Comparison of ENCODE assay signal across 8 cellular contexts in genomic region chr10:28241766-28242399, GRCh38.
DNase-seq lines count a peak whose midpoint lies in the region; ATAC-seq and TF ChIP-seq lines count a peak whose summit lies in the region.

No MANE protein-coding gene starts in this region.

- TF ChIP-seq POLR2A in lower leg skin (IDR thresholded peaks at IDR 0.05) (no peak), suprapubic skin (IDR thresholded peaks at IDR 0.05) (no peak)

- H3K9me3 ChIP-seq in suprapubic skin, result no peaks in the 10 kb centered on the region

- ATAC-seq in HG03457 (IDR thresholded peaks at IDR 0.05; ENCODE audit: unreplicated experiment), result no peak

- TF ChIP-seq EP300 in suprapubic skin (IDR thresholded peaks at IDR 0.05), result no peak

- peaks cover 4% of the 10 kb centered on the region for H3K4me1 ChIP-seq in suprapubic skin

- intact Hi-C loops in lower leg skin (cut with DNase I; ENCODE audit: low total_unique reads), result no loop called here

- no peak overlapping the region for H3K27ac ChIP-seq in suprapubic skin

- no peaks in the 10 kb centered on the region for H3K36me3 ChIP-seq in suprapubic skin

- TF ChIP-seq CTCF in LNCaP clone FGC (IDR thresholded peaks at IDR 0.05; ENCODE audit: control insufficient read depth, extremely low read depth, insufficient read depth) (peak; percentile 90), lower leg skin (IDR thresholded peaks at IDR 0.05) (peak in 2 of 3 donors; percentile 74 to 86), suprapubic skin (IDR thresholded peaks at IDR 0.05) (peak; percentile 82 to 84)

- H3K4me3 ChIP-seq in LNCaP clone FGC (ENCODE audit: low read depth, low read length) (no peak overlapping the region), lower leg skin (ENCODE audit: low read depth, poor library complexity, severe bottlenecking) (no peak overlapping the region), suprapubic skin (no peak overlapping the region)

- DNase-seq in COLO668 (lab: John Stamatoyannopoulos, UW; ENCODE audit: unreplicated experiment) (peak; percentile 30), GM19240 (ENCODE audit: insufficient read length, low spot score) (peak; percentile 14), LNCaP clone FGC (ENCODE audit: low read depth) (peak; percentile 37), SW480 (ENCODE audit: low spot score) (peak; percentile 53), dedifferentiated amniotic fluid mesenchymal stem cell (ENCODE audit: extremely low spot score) (peak; percentile 81), lower leg skin (ENCODE audit: low spot score in 2 of 2) (no peak), suprapubic skin (ENCODE audit: low spot score in 2 of 2) (no peak)

- no peaks in the 10 kb centered on the region for H3K27me3 ChIP-seq in suprapubic skin

- 8 to 14% methylated on average over 3 of the region's 3 CpGs for WGBS in lower leg skin, 2 donors
- 15% methylated on average over 3 of the region's 3 CpGs for WGBS in suprapubic skin

Comparison
In these comparisons a context has a peak if more than half of its experiments do, and no peak if none do; other contexts are left out.
1. DNase-seq: peak in COLO668 (single experiment), GM19240 (single experiment), LNCaP clone FGC (single experiment), SW480 (single experiment) and dedifferentiated amniotic fluid mesenchymal stem cell (single experiment); none in lower leg skin (0 of 2) and suprapubic skin (0 of 2).
2. Peak in every context shown above with its lines, with median percentiles within 50 percentile points of each other: CTCF ChIP-seq.